Comparison of ENCODE assay signal across 8 cellular contexts in genomic region chr17:8221663-8222379, GRCh38. TPM values are rescaled to one million over a fixed set of nuclear protein-coding genes. Genes with fewer than 3 reads are reported as not detected.
DNase-seq lines count a peak whose midpoint lies in the region; ATAC-seq and TF ChIP-seq lines count a peak whose summit lies in the region.

No MANE protein-coding gene starts in this region.

- peaks cover 5% of the 10 kb centered on the region for H4K20me1 ChIP-seq in neural progenitor cell (ENCODE audit: low read depth)

- H3K4me3 ChIP-seq in neural progenitor cell (peak overlapping the region; percentile 91), stomach (peak overlapping the region; percentile 57 to 70 (median 65))

- DNase-seq in DMS53 (lab: John Stamatoyannopoulos, UW) (peak; percentile 98), KG1 (lab: John Stamatoyannopoulos, UW) (peak; percentile 60), SHP77 (lab: John Stamatoyannopoulos, UW) (peak; percentile 78 to 90), fibroblast of the conjunctiva (ENCODE audit: low read depth) (peak; percentile 88), neural progenitor cell (ENCODE audit: low spot score) (peak; percentile 89), stomach (peak; percentile 87)
- peak; percentile 94 for DNase-seq in activated effector memory CD4-positive, alpha-beta T cell treated with anti-CD3 and anti-CD28 coated beads, Interleukin-2, amount 50 U/mL, for 16 hours

- peak overlapping the region; percentile 98 for H3K4me3 Mint-ChIP-seq in neural progenitor cell

- peak; percentile 28 for ATAC-seq in GM21717 (IDR thresholded peaks at IDR 0.05; ENCODE audit: unreplicated experiment)

- peaks cover 42% of the 10 kb centered on the region for H3K27me3 Mint-ChIP-seq in neural progenitor cell (ENCODE audit: insufficient read depth, low read depth)

- H2AFZ ChIP-seq in neural progenitor cell (replicated peaks) = peak overlapping the region; percentile 85

- H3K4me1 ChIP-seq in neural progenitor cell (no peaks in the 10 kb centered on the region), stomach (peaks cover 25 to 47% (median 31%) of the 10 kb centered on the region in 4 donors)

- peak overlapping the region; percentile 87 for H3K4me2 ChIP-seq in neural progenitor cell

- TF ChIP-seq EP300 in stomach (IDR thresholded peaks at IDR 0.05) = no peak

- no peaks in the 10 kb centered on the region for H3K9me3 ChIP-seq in neural progenitor cell (ENCODE audit: low read depth)
- no peaks in the 10 kb centered on the region for H3K9me3 ChIP-seq in stomach

- TF ChIP-seq CTCF in neural progenitor cell (IDR thresholded peaks at IDR 0.05) (no peak), stomach (IDR thresholded peaks at IDR 0.05) (no peak)

- H3K9ac ChIP-seq in neural progenitor cell = no peak overlapping the region

- H3K27ac ChIP-seq in neural progenitor cell (no peak overlapping the region), stomach (peak overlapping the region; percentile 88 to 99 (median 96))

- intact Hi-C loops in stomach (cut with DNase I; ENCODE audit: low total_unique reads) = no loop called here

- 0 to 2% (median 1%) methylated on average over 39 to 40 of the region's 40 CpGs for WGBS in stomach, 5 donors

- H3K27ac Mint-ChIP-seq in neural progenitor cell = peak overlapping the region; percentile 100

- H3K79me2 ChIP-seq in neural progenitor cell (ENCODE audit: low read depth) = no peaks in the 10 kb centered on the region

- H3K36me3 Mint-ChIP-seq in neural progenitor cell = peaks cover 16% of the 10 kb centered on the region

- TF ChIP-seq POLR2A in stomach (IDR thresholded peaks at IDR 0.05) = no peak

- H3K4me1 Mint-ChIP-seq in neural progenitor cell = peaks cover 49% of the 10 kb centered on the region

- H3K36me3 ChIP-seq in neural progenitor cell (no peaks in the 10 kb centered on the region), stomach (no peaks in the 10 kb centered on the region)

- peaks cover 63% of the 10 kb centered on the region for H3F3A ChIP-seq in neural progenitor cell (ENCODE audit: low read depth)

- H3K27me3 ChIP-seq in neural progenitor cell (no peaks in the 10 kb centered on the region), stomach (no peaks in the 10 kb centered on the region)

- peaks cover 29% of the 10 kb centered on the region for H3K9me3 Mint-ChIP-seq in neural progenitor cell

RNA-seq across cellular contexts. Expression of gene AURKB, which starts 11.4 kb away (rescaled TPM):
- total RNA-seq in neural progenitor cell (ENCODE audit: low replicate concordance) = 149 and 156 TPM in 2 replicates
- total RNA-seq in stomach = 10 to 100 TPM in 2 of 5 donors, 1 to 10 TPM in 3; 1.0 to 66.0 (median 2.3) TPM
- polyA plus RNA-seq in stomach = 10 to 100 TPM in 2 of 3 donors, 1 to 10 TPM in 1; 8.2 to 24.9 (median 10.7) TPM

RNA-seq across cellular contexts. Expression of gene CTC1, which starts 26.0 kb away (rescaled TPM):
- total RNA-seq in neural progenitor cell (ENCODE audit: low replicate concordance) (6.4 and 10.4 TPM in 2 replicates), stomach (100 to 1,000 TPM in 1 of 5 donors, 10 to 100 TPM in 4; 12.9 to 105 (median 40.1) TPM)
- 1 to 10 TPM; 3.7 to 9.9 (median 9.7) TPM for polyA plus RNA-seq in stomach

RNA-seq across cellular contexts. Expression of gene PFAS, which starts 27.3 kb away (rescaled TPM):
- 64.6 and 83.5 TPM in 2 replicates for total RNA-seq in neural progenitor cell (ENCODE audit: low replicate concordance)
- total RNA-seq in stomach = 10 to 100 TPM in 4 of 5 donors, 1 to 10 TPM in 1; 5.9 to 68.7 (median 25.3) TPM
- polyA plus RNA-seq in stomach = 10 to 100 TPM in 1 of 3 donors, 1 to 10 TPM in 2; 4.6 to 10.2 (median 6.3) TPM

RNA-seq across cellular contexts. Expression of gene BORCS6, which starts 31.8 kb away (rescaled TPM):
- total RNA-seq in neural progenitor cell (ENCODE audit: low replicate concordance) (0.71 and 4.1 TPM in 2 replicates), stomach (10 to 100 TPM in 2 of 5 donors, 1 to 10 TPM in 2, under 1 TPM in 1; 0.58 to 70.1 (median 4.6) TPM)
- 1 to 10 TPM; 6.6 to 9.2 (median 7.9) TPM for polyA plus RNA-seq in stomach

RNA-seq across cellular contexts. Expression of gene TMEM107, which starts 45.6 kb away (rescaled TPM):
- total RNA-seq in neural progenitor cell (ENCODE audit: low replicate concordance) = 26.0 and 45.5 TPM in 2 replicates
- total RNA-seq in stomach = 10 to 100 TPM in 3 of 5 donors, 1 to 10 TPM in 2; 5.2 to 37.6 (median 14.9) TPM
- 10 to 100 TPM in 1 of 3 donors, 1 to 10 TPM in 2; 6.3 to 10.3 (median 8.0) TPM for polyA plus RNA-seq in stomach
